Comparison of ENCODE assay signal across 12 cellular contexts in the genomic region with DNA sequence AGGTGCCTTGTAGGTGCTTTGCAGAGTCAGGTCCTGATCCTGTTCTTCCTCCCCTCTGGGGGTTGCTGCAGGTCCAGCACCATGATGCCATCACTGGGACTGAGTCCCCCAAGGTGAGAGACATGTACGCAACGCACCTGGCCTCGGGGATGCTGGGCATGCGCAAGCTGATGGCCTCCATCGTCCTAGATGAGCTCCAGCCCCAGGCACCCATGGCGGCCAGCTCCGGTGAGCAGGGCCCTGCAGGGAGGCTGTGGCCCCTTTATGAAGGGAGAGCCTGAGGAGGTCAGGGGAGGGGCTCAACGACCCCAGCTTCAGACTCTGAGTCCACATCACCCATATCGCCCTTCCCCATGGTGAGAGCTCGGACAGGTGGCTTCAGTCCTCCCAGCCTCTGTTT. TPM values are rescaled to one million over a fixed set of nuclear protein-coding genes. Genes with fewer than 3 reads are reported as not detected.
DNase-seq lines count a peak whose midpoint lies in the region; TF ChIP-seq lines count a peak whose summit lies in the region.
"Had no signal": no experiment of that assay in that cellular context is flagged by ENCODE, and none has a peak within 500 bp of the region (broad histone marks: within the 10 kb centered on the region; RNA-seq: fewer than 3 reads in every experiment).

No MANE protein-coding gene starts in this region.

- no peaks in the 10 kb centered on the region for H3K27me3 ChIP-seq in BLaER1 treated with 17β-estradiol and CSF1 and Interleukin-3, amounts not matched to agents 10 nM and 100 nM
- no peaks in the 10 kb centered on the region for H3K27me3 ChIP-seq in dorsolateral prefrontal cortex

- no peak overlapping the region for H3K4me3 ChIP-seq in BLaER1 treated with 17β-estradiol and CSF1 and Interleukin-3, amounts not matched to agents 10 nM and 100 nM
- no peak overlapping the region for H3K4me3 ChIP-seq in dorsolateral prefrontal cortex

- H3K4me1 ChIP-seq in BLaER1 treated with 17β-estradiol and CSF1 and Interleukin-3, amounts not matched to agents 10 nM and 100 nM, result peaks cover 0 to 80% (median 70%) of the 10 kb centered on the region in 10 experiments; a peak in 17 of 20 replicates

- peaks cover 0 to 7% (median 0%) of the 10 kb centered on the region in 11 experiments; a peak in 3 of 22 replicates for H3K9me3 ChIP-seq in BLaER1 treated with 17β-estradiol and CSF1 and Interleukin-3, amounts not matched to agents 10 nM and 100 nM (replicated peaks in 1 of 11)

- H3K36me3 ChIP-seq in BLaER1 treated with 17β-estradiol and CSF1 and Interleukin-3, amounts not matched to agents 10 nM and 100 nM, result peaks cover 9 to 90% (median 35%) of the 10 kb centered on the region in 11 experiments; a peak in 17 of 22 replicates

- peaks cover 0 to 36% (median 0%) of the 10 kb centered on the region in 11 experiments; a peak in 5 of 22 replicates for H4K20me1 ChIP-seq in BLaER1 treated with 17β-estradiol and CSF1 and Interleukin-3, amounts not matched to agents 10 nM and 100 nM

- intact Hi-C loops in dorsolateral prefrontal cortex (cut with DNase I), result no loop called here

- H3K4me2 ChIP-seq in BLaER1 treated with 17β-estradiol and CSF1 and Interleukin-3, amounts not matched to agents 10 nM and 100 nM, result peak overlapping the region in 9 of 11 experiments; percentile 47 to 87 (median 83); a peak in 18 of 22 replicates

- DNase-seq in dorsolateral prefrontal cortex, result no peak
- DNase-seq in iPS-NIHi7 (ENCODE audit: extremely low spot score), result no peak
- DNase-seq in superior temporal gyrus (ENCODE audit: extremely low spot score), result no peak
- no peak for DNase-seq in NCI-H2081 (lab: John Stamatoyannopoulos, UW)
- DNase-seq: CD4-positive, alpha-beta T cell; DMS153; DMS79 treated with DMSO at 0.1 percent for 48 hours; GF-D8; H9 had no signal

- H3K9ac ChIP-seq in BLaER1 treated with 17β-estradiol and CSF1 and Interleukin-3, amounts not matched to agents 10 nM and 100 nM, result peak overlapping the region in 5 of 11 experiments; percentile 34 to 59 (median 49); a peak in 6 of 22 replicates

- peak overlapping the region in 6 of 11 experiments; percentile 2 to 67 (median 62); a peak in 7 of 22 replicates for H3K27ac ChIP-seq in BLaER1 treated with 17β-estradiol and CSF1 and Interleukin-3, amounts not matched to agents 10 nM and 100 nM
- H3K27ac ChIP-seq in angular gyrus (ENCODE audit: low read depth, low read length), result peak overlapping the region; percentile 65
- H3K27ac ChIP-seq in dorsolateral prefrontal cortex, result peak overlapping the region in 40 of 59 donors; percentile 3 to 75 (median 46)
- H3K27ac ChIP-seq: C4-2B had no signal

- no peak for TF ChIP-seq CTCF in dorsolateral prefrontal cortex (IDR thresholded peaks at IDR 0.05 in 54 of 56, conservative IDR thresholded peaks at IDR 0.05 in 2 of 56; ENCODE audit: low read depth in 1 of 56, partially characterized antibody in 56 of 56)

RNA-seq across cellular contexts. Expression of a gene that starts 23.1 kb away (rescaled TPM):
- total RNA-seq in dorsolateral prefrontal cortex, result 10 to 100 TPM; 22.1 to 45.0 (median 34.3) TPM

RNA-seq across cellular contexts. Expression of a gene that starts 42.4 kb away (rescaled TPM):
- total RNA-seq in dorsolateral prefrontal cortex, result 100 to 1,000 TPM; 242 to 474 (median 356) TPM
